14 cellular contexts compared by ENCODE assay signal in genomic region chr17:77045441-77046041, GRCh38.
DNase-seq lines count a peak whose midpoint lies in the region; ATAC-seq and TF ChIP-seq lines count a peak whose summit lies in the region.
"Had no signal": no experiment of that assay in that cellular context is flagged by ENCODE, and none has a peak within 500 bp of the region (broad histone marks: within the 10 kb centered on the region; RNA-seq: fewer than 3 reads in every experiment).

No MANE protein-coding gene starts in this region.

- DNase-seq in EL (peak; percentile 28), M059J (ENCODE audit: low read depth) (peak; percentile 66), astrocyte of the spinal cord (ENCODE audit: low read depth, low spot score) (peak; percentile 20), osteoblast (ENCODE audit: insufficient read length, low spot score, missing footprints) (peak; percentile 82), cortex of kidney (lab: John Stamatoyannopoulos, UW) (no peak), NCI-H2081 treated with DMSO at 0.1 percent for 48 hours (lab: John Stamatoyannopoulos, UW) (no peak)
- DNase-seq: activated CD4-positive, alpha-beta T cell treated with anti-CD3 and anti-CD28 coated beads for 48 hours; activated CD8-positive, alpha-beta memory T cell treated with anti-CD3 and anti-CD28 coated beads, Interleukin-2, amount 50 U/mL, for 48 hours; DMS 273 treated with DMSO at 0.1 percent for 48 hours; esophagus squamous epithelium; NCI-H1694; SJCRH30 had no signal

- H3K4me1 ChIP-seq in osteoblast (ENCODE audit: insufficient read depth, low read length) = peaks cover 8% of the 10 kb centered on the region
- H3K4me1 ChIP-seq: SJCRH30 had no signal

- peak overlapping the region; percentile 45 for H2AFZ ChIP-seq in osteoblast (ENCODE audit: low read length)

- H3K9me3 ChIP-seq in osteoblast (ENCODE audit: low read depth, low read length) = no peaks in the 10 kb centered on the region
- H3K9me3 ChIP-seq: BLaER1, esophagus squamous epithelium had no signal

- no peak for ATAC-seq in HG02973 (IDR thresholded peaks at IDR 0.05; ENCODE audit: unreplicated experiment)

- no peak overlapping the region for H3K4me3 ChIP-seq in astrocyte of the spinal cord (ENCODE audit: low read depth, low read length)
- no peak overlapping the region for H3K4me3 ChIP-seq in osteoblast (ENCODE audit: insufficient read depth, low read length)
- H3K4me3 ChIP-seq: BLaER1, esophagus squamous epithelium, SJCRH30 had no signal

- peak overlapping the region; percentile 19 for H3K4me2 ChIP-seq in osteoblast (ENCODE audit: insufficient read depth, low read length)
- H3K4me2 ChIP-seq: BLaER1 had no signal

- in situ Hi-C loops in astrocyte of the spinal cord (cut with HindIII; ENCODE audit: low sequenced_read_pairs) = no loop called here

- no peaks in the 10 kb centered on the region for H4K20me1 ChIP-seq in osteoblast (ENCODE audit: insufficient read depth, low read length)
- H4K20me1 ChIP-seq: BLaER1 had no signal

- H3K27me3 ChIP-seq in osteoblast (ENCODE audit: insufficient read depth, low read length) = peaks cover 18% of the 10 kb centered on the region
- H3K27me3 ChIP-seq: BLaER1 had no signal

- no peaks in the 10 kb centered on the region for H3K79me2 ChIP-seq in osteoblast (ENCODE audit: insufficient read depth, low read length)

- H3K36me3 ChIP-seq in osteoblast (ENCODE audit: insufficient read depth, low read length) = no peaks in the 10 kb centered on the region
- H3K36me3 ChIP-seq: BLaER1, esophagus squamous epithelium, SJCRH30 had no signal

- no peak for TF ChIP-seq CTCF in astrocyte of the spinal cord (IDR thresholded peaks at IDR 0.05; ENCODE audit: low read depth, low read length)
- no peak for TF ChIP-seq CTCF in osteoblast (IDR thresholded peaks at IDR 0.05; ENCODE audit: extremely low read depth, low read depth, low read length)

- peak overlapping the region; percentile 2 for H3K27ac ChIP-seq in osteoblast (ENCODE audit: low read depth, low read length)
- H3K27ac ChIP-seq: BLaER1, esophagus squamous epithelium, SJCRH30 had no signal

Comparison
In these comparisons a context has a peak if more than half of its experiments do, and no peak if none do; other contexts are left out.
1. DNase-seq: peak in EL (single experiment), M059J (single experiment), astrocyte of the spinal cord (single experiment) and osteoblast (single experiment); none in cortex of kidney (single experiment) and NCI-H2081 treated with DMSO at 0.1 percent for 48 hours (single experiment).